In the genomic region with DNA sequence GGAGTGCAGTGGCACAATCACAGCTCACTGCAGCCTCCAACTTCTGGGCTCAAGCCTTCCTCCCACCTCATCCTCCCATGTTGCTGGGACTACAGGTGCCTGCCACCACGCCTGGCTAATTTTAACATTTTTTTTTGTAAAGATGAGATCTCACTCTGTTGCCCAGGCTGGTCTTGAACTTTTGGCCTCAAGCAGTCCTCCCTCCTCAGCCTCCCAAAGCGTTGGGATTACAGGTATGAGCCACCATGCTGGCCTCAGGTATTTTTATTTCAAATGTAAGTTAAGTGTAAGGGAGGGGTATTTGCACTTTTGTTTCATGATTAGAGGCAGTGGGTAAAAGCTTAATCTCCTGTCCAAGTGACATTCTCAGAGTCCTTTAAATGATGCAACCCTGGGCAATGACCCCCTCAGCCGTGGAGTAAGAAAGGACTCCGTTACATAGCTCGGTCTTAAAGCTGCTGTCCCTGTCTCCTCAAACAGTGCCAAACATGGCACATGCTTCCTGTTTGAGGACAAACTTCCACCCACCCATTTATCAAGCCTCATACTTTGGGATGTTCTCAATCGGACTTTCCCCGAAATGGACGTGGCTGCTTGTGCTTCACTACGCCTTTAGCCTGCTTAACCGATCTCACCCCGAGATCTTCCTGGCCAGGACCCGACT, we compare ENCODE assay signal across 30 cellular contexts.
"Had no signal": no experiment of that assay in that cellular context is flagged by ENCODE, and none has a peak within 500 bp of the region (broad histone marks: within the 10 kb centered on the region; RNA-seq: fewer than 3 reads in every experiment).

No MANE protein-coding gene starts in this region.

- H3K4me1 ChIP-seq: heart left ventricle had no signal

- H3K27me3 Mint-ChIP-seq: activated CD4-positive, alpha-beta memory T cell treated with anti-CD3 and anti-CD28 coated beads, Interleukin-2, amount 10 ng/mL, durations not matched to agents 7 days and 5 days; activated CD4-positive, alpha-beta T cell treated with anti-CD3 and anti-CD28 coated beads, Interleukin-2, amount 10 ng/mL, durations not matched to agents 7 days and 5 days; activated naive CD8-positive, alpha-beta T cell had no signal

- H3K36me3 ChIP-seq: brain microvascular endothelial cell, esophagus squamous epithelium, heart left ventricle had no signal

- H3K27me3 ChIP-seq: brain microvascular endothelial cell, heart left ventricle had no signal

- H3K36me3 Mint-ChIP-seq: activated naive CD8-positive, alpha-beta T cell had no signal

- H3K27ac Mint-ChIP-seq: activated CD4-positive, alpha-beta memory T cell treated with anti-CD3 and anti-CD28 coated beads, Interleukin-2, amount 10 ng/mL, durations not matched to agents 7 days and 5 days; activated CD4-positive, alpha-beta T cell treated with anti-CD3 and anti-CD28 coated beads, Interleukin-2, amount 10 ng/mL, durations not matched to agents 7 days and 5 days; activated naive CD8-positive, alpha-beta T cell; activated T-cell treated with anti-CD3 and anti-CD28 coated beads, Interleukin-2, amount 50 U/mL, for 24 hours; activated T-cell treated with anti-CD3 and anti-CD28 coated beads, Interleukin-2, amount 50 U/mL, for 72 hours had no signal

- DNase-seq: activated CD4-positive, alpha-beta memory T cell treated with anti-CD3 and anti-CD28 coated beads, Interleukin-2, amount 10 ng/mL, durations not matched to agents 7 days and 5 days; activated CD4-positive, alpha-beta T cell treated with anti-CD3 and anti-CD28 coated beads for 1 hour; activated CD4-positive, alpha-beta T cell treated with anti-CD3 and anti-CD28 coated beads for 4 hours; activated CD4-positive, alpha-beta T cell treated with anti-CD3 and anti-CD28 coated beads, Interleukin-2, amount 10 ng/mL, durations not matched to agents 7 days and 5 days; activated CD4-positive, alpha-beta T cell treated with anti-CD3 and anti-CD28 coated beads, Interleukin-2, amount 50 U/mL, for 4 hours; activated CD8-positive, alpha-beta memory T cell treated with anti-CD3 and anti-CD28 coated beads, Interleukin-2, amount 50 U/mL, for 48 hours; activated gamma-delta T cell; activated naive CD4-positive, alpha-beta T cell; activated naive CD4-positive, alpha-beta T cell treated with anti-CD3 and anti-CD28 coated beads, Interleukin-2, amount 50 U/mL, for 16 hours; activated T-cell treated with anti-CD3 and anti-CD28 coated beads for 4 hours; activated T-cell treated with anti-CD3 and anti-CD28 coated beads, Interleukin-2, amount 50 U/mL, for 24 hours; activated T-cell treated with anti-CD3 and anti-CD28 coated beads, Interleukin-2, amount 50 U/mL, for 72 hours; amniotic stem cell; anterior cingulate cortex; brain microvascular endothelial cell; caudate nucleus; cortex of kidney; dermis blood vessel endothelial cell; effector CD8-positive, alpha-beta T cell; esophagus squamous epithelium; glutamatergic neuron; heart left ventricle; T-helper 2 cell had no signal

- H3K4me1 Mint-ChIP-seq: activated CD4-positive, alpha-beta memory T cell treated with anti-CD3 and anti-CD28 coated beads, Interleukin-2, amount 10 ng/mL, durations not matched to agents 7 days and 5 days; activated CD4-positive, alpha-beta T cell treated with anti-CD3 and anti-CD28 coated beads, Interleukin-2, amount 10 ng/mL, durations not matched to agents 7 days and 5 days had no signal

- H3K4me3 Mint-ChIP-seq: activated CD4-positive, alpha-beta memory T cell treated with anti-CD3 and anti-CD28 coated beads, Interleukin-2, amount 10 ng/mL, durations not matched to agents 7 days and 5 days; activated CD4-positive, alpha-beta T cell treated with anti-CD3 and anti-CD28 coated beads, Interleukin-2, amount 10 ng/mL, durations not matched to agents 7 days and 5 days; activated naive CD8-positive, alpha-beta T cell; activated T-cell treated with anti-CD3 and anti-CD28 coated beads, Interleukin-2, amount 50 U/mL, for 24 hours; activated T-cell treated with anti-CD3 and anti-CD28 coated beads, Interleukin-2, amount 50 U/mL, for 72 hours had no signal

- H3K4me3 ChIP-seq: esophagus squamous epithelium, heart left ventricle had no signal

- H3K9me3 ChIP-seq: esophagus squamous epithelium had no signal

- H3K27ac ChIP-seq: brain microvascular endothelial cell, epithelial cell of prostate, esophagus squamous epithelium, heart left ventricle had no signal

- FAIRE-seq: astrocyte, colon, endometrium, endothelial cell of umbilical vein, frontal cortex had no signal
